ENCODE assay signal across 26 cellular contexts in genomic region chrX:22116585-22117546, GRCh38.
A peak's percentile ranks its signal among the peaks of the same experiment; 100 is the strongest.
DNase-seq lines count a peak whose midpoint lies in the region; ATAC-seq, FAIRE-seq and TF ChIP-seq lines count a peak whose summit lies in the region.
"Had no signal": no experiment of that assay in that cellular context is flagged by ENCODE, and none has a peak within 500 bp of the region (broad histone marks: within the 10 kb centered on the region; RNA-seq: fewer than 3 reads in every experiment).

No MANE protein-coding gene starts in this region.

- TF ChIP-seq CTCF in 22Rv1 (IDR thresholded peaks at IDR 0.05) (no peak), astrocyte (IDR thresholded peaks at IDR 0.05; ENCODE audit: insufficient read depth, low read depth, low read length) (no peak), mesothelial cell of epicardium (IDR thresholded peaks at IDR 0.05; ENCODE audit: unreplicated experiment) (no peak)

- no peaks in the 10 kb centered on the region for H3K79me2 ChIP-seq in astrocyte (ENCODE audit: insufficient read depth, low read length)

- H3K4me3 Mint-ChIP-seq in astrocyte (ENCODE audit: unreplicated experiment), result no peak overlapping the region
- no peak overlapping the region for H3K4me3 Mint-ChIP-seq in mesothelial cell of epicardium
- H3K4me3 Mint-ChIP-seq: activated CD4-positive, alpha-beta memory T cell treated with anti-CD3 and anti-CD28 coated beads, Interleukin-2, amount 10 ng/mL, durations not matched to agents 7 days and 5 days; activated naive CD4-positive, alpha-beta T cell treated with anti-CD3 and anti-CD28 coated beads, Interleukin-2, amount 10 ng/mL, durations not matched to agents 7 days and 5 days; brain; CD4-positive, alpha-beta memory T cell had no signal

- no peak overlapping the region for H3K4me2 ChIP-seq in astrocyte (ENCODE audit: low read length)

- H3K27me3 Mint-ChIP-seq in astrocyte (ENCODE audit: low read depth, unreplicated experiment) (no peaks in the 10 kb centered on the region), mesothelial cell of epicardium (ENCODE audit: low read depth) (no peaks in the 10 kb centered on the region)
- H3K27me3 Mint-ChIP-seq: activated CD4-positive, alpha-beta memory T cell treated with anti-CD3 and anti-CD28 coated beads, Interleukin-2, amount 10 ng/mL, durations not matched to agents 7 days and 5 days; activated naive CD4-positive, alpha-beta T cell treated with anti-CD3 and anti-CD28 coated beads, Interleukin-2, amount 10 ng/mL, durations not matched to agents 7 days and 5 days; brain; CD4-positive, alpha-beta memory T cell had no signal

- H3K36me3 ChIP-seq in astrocyte (ENCODE audit: insufficient read depth, low read length), result no peaks in the 10 kb centered on the region
- H3K36me3 ChIP-seq: adrenal gland, esophagus squamous epithelium, ovary, Peyer's patch had no signal

- H4K20me1 ChIP-seq in astrocyte (ENCODE audit: insufficient read depth, low read length), result no peaks in the 10 kb centered on the region

- ATAC-seq in GM21390 (IDR thresholded peaks at IDR 0.05; ENCODE audit: unreplicated experiment) (no peak), HG02588 (IDR thresholded peaks at IDR 0.05; ENCODE audit: unreplicated experiment) (no peak)

- no peak overlapping the region for H3K9ac ChIP-seq in astrocyte (ENCODE audit: low read length)
- H3K9ac ChIP-seq: GM23248 had no signal

- H3K27ac ChIP-seq in 22Rv1 (peak overlapping the region; percentile 98), astrocyte (ENCODE audit: low read depth, low read length) (no peak overlapping the region)
- H3K27ac ChIP-seq: adrenal gland, esophagus squamous epithelium, GM23248, ovary had no signal

- H3K4me3 ChIP-seq in astrocyte (ENCODE audit: insufficient read depth, low read depth, low read length), result no peak overlapping the region
- H3K4me3 ChIP-seq: adrenal gland, esophagus squamous epithelium, GM23248, ovary, Peyer's patch had no signal

- H3K36me3 Mint-ChIP-seq in astrocyte (ENCODE audit: low read depth, unreplicated experiment) (no peaks in the 10 kb centered on the region), mesothelial cell of epicardium (no peaks in the 10 kb centered on the region)
- H3K36me3 Mint-ChIP-seq: activated naive CD4-positive, alpha-beta T cell treated with anti-CD3 and anti-CD28 coated beads, Interleukin-2, amount 10 ng/mL, durations not matched to agents 7 days and 5 days; brain; CD4-positive, alpha-beta memory T cell had no signal

- H3K9me3 Mint-ChIP-seq in astrocyte (ENCODE audit: unreplicated experiment), result peaks cover 2% of the 10 kb centered on the region
- H3K9me3 Mint-ChIP-seq in mesothelial cell of epicardium, result peaks cover 4% of the 10 kb centered on the region
- H3K9me3 Mint-ChIP-seq: activated CD4-positive, alpha-beta memory T cell treated with anti-CD3 and anti-CD28 coated beads, Interleukin-2, amount 10 ng/mL, durations not matched to agents 7 days and 5 days; activated naive CD4-positive, alpha-beta T cell treated with anti-CD3 and anti-CD28 coated beads, Interleukin-2, amount 10 ng/mL, durations not matched to agents 7 days and 5 days; brain had no signal

- peak; percentile 73 for FAIRE-seq in GM19239 (lab: Jason Lieb, UNC)
- peak; percentile 82 for FAIRE-seq in astrocyte (lab: Jason Lieb, UNC)

- DNase-seq in GM19239 (ENCODE audit: insufficient read length, low spot score) (no peak), astrocyte (ENCODE audit: low read depth) (no peak), mesothelial cell of epicardium (ENCODE audit: low spot score in 2 of 2, unreplicated experiment in 2 of 2) (no peak), GOT3 (lab: John Stamatoyannopoulos, UW) (no peak)
- no peak for DNase-seq in activated effector memory CD4-positive, alpha-beta T cell treated with Interleukin-2 at 50 U/mL for 16 hours
- DNase-seq: activated CD4-positive, alpha-beta memory T cell treated with anti-CD3 and anti-CD28 coated beads, Interleukin-2, amount 10 ng/mL, durations not matched to agents 7 days and 5 days; activated CD8-positive, alpha-beta memory T cell treated with anti-CD3 and anti-CD28 coated beads, Interleukin-2, amount 50 U/mL, for 48 hours; activated naive CD4-positive, alpha-beta T cell treated with anti-CD3 and anti-CD28 coated beads, Interleukin-2, amount 10 ng/mL, durations not matched to agents 7 days and 5 days; adrenal gland; CD4-positive, alpha-beta memory T cell; cerebellar nuclear complex; esophagus squamous epithelium; foreskin melanocyte; GM23248; NCI-H1417; NCI-H2081; NCI-H2227 treated with DMSO at 0.1 percent for 48 hours; ovary; Peyer's patch; SIG-M5; stimulated activated CD4-positive, alpha-beta T cell treated with anti-CD3 and anti-CD28 coated beads, Interleukin-1b, Interleukin-23, amount 100 ng/mL, for 48 hours; stimulated activated naive CD4-positive, alpha-beta T cell treated with Interleukin-2 at 50 U/mL for 16 hours had no signal

- H3K27me3 ChIP-seq in astrocyte (ENCODE audit: insufficient read depth, low read length), result no peaks in the 10 kb centered on the region
- H3K27me3 ChIP-seq: esophagus squamous epithelium, ovary, Peyer's patch had no signal

- no peak overlapping the region for H2AFZ ChIP-seq in astrocyte (ENCODE audit: low read depth, low read length)
- H2AFZ ChIP-seq: GM23248 had no signal

- H3K27ac Mint-ChIP-seq in astrocyte (ENCODE audit: unreplicated experiment) (no peak overlapping the region), mesothelial cell of epicardium (peak overlapping the region; percentile 89)
- H3K27ac Mint-ChIP-seq: activated CD4-positive, alpha-beta memory T cell treated with anti-CD3 and anti-CD28 coated beads, Interleukin-2, amount 10 ng/mL, durations not matched to agents 7 days and 5 days; activated naive CD4-positive, alpha-beta T cell treated with anti-CD3 and anti-CD28 coated beads, Interleukin-2, amount 10 ng/mL, durations not matched to agents 7 days and 5 days; CD4-positive, alpha-beta memory T cell had no signal

- no peaks in the 10 kb centered on the region for H3K4me1 Mint-ChIP-seq in astrocyte (ENCODE audit: low read depth, unreplicated experiment)
- peaks cover 38% of the 10 kb centered on the region for H3K4me1 Mint-ChIP-seq in mesothelial cell of epicardium
- H3K4me1 Mint-ChIP-seq: activated CD4-positive, alpha-beta memory T cell treated with anti-CD3 and anti-CD28 coated beads, Interleukin-2, amount 10 ng/mL, durations not matched to agents 7 days and 5 days; activated naive CD4-positive, alpha-beta T cell treated with anti-CD3 and anti-CD28 coated beads, Interleukin-2, amount 10 ng/mL, durations not matched to agents 7 days and 5 days; brain; CD4-positive, alpha-beta memory T cell had no signal

- H3K9me3 ChIP-seq in astrocyte (ENCODE audit: insufficient read depth, low read depth, low read length), result no peaks in the 10 kb centered on the region
- H3K9me3 ChIP-seq: adrenal gland, esophagus squamous epithelium, ovary, Peyer's patch had no signal

- H3K4me1 ChIP-seq in astrocyte (ENCODE audit: insufficient read depth, low read length), result peaks cover 2% of the 10 kb centered on the region
- H3K4me1 ChIP-seq: adrenal gland, Peyer's patch had no signal
